Comparison of ENCODE assay signal across 16 cellular contexts in the genomic region with DNA sequence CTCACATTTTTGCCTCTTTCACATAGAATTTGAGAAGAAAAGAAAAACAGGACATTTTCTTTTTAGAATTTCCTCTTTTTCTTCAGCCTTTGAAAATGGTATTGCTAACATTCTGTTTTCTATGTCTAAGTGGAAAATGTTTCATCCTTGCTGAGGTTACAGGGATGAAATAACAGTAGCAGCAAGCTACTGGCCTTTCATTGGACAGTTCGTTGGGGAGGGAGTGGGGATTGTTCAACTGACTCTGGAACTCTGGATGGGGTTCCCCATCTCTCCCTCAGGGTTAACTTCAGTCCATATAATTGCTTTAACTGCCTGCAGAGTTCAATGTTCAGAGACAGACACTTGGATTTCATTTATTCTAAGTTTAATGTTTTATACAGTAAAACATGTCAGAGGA.
DNase-seq lines count a peak whose midpoint lies in the region; TF ChIP-seq lines count a peak whose summit lies in the region.
"Had no signal": no experiment of that assay in that cellular context is flagged by ENCODE, and none has a peak within 500 bp of the region (broad histone marks: within the 10 kb centered on the region; RNA-seq: fewer than 3 reads in every experiment).

No MANE protein-coding gene starts in this region.

- H3K4me3 Mint-ChIP-seq in brain (no peak overlapping the region), osteocyte (ENCODE audit: unreplicated experiment) (no peak overlapping the region)
- H3K4me3 Mint-ChIP-seq: B cell; CD4-positive, alpha-beta T cell; GM23338 had no signal

- peak; percentile 13 for DNase-seq in GM03348 (ENCODE audit: low spot score)
- peak; percentile 69 for DNase-seq in NCI-H69 (lab: John Stamatoyannopoulos, UW)
- DNase-seq in osteocyte (ENCODE audit: extremely low spot score, unreplicated experiment) = no peak
- no peak for DNase-seq in posterior vena cava (ENCODE audit: low spot score)
- no peak for DNase-seq in LoVo (ENCODE audit: low spot score)
- DNase-seq in foreskin fibroblast = no peak
- DNase-seq: ACHN; Calu3; CD4-positive, alpha-beta T cell; KBM-7; MG63; NCI-H2029; NCI-H2171 treated with DMSO at 0.1 percent for 48 hours had no signal

- intact Hi-C loops in posterior vena cava (cut with DNase I) = no loop called here

- H3K9me3 Mint-ChIP-seq in brain (peaks cover 0 to 9% (median 5%) of the 10 kb centered on the region in 5 experiments), osteocyte (ENCODE audit: unreplicated experiment) (peaks cover 9% of the 10 kb centered on the region)

- TF ChIP-seq CTCF in brain (conservative IDR thresholded peaks at IDR 0.05) (no peak), osteocyte (IDR thresholded peaks at IDR 0.05) (no peak), foreskin fibroblast (IDR thresholded peaks at IDR 0.05; ENCODE audit: low read depth, low read length) (no peak)

- H3K4me3 ChIP-seq in foreskin fibroblast (ENCODE audit: low read depth in 1 of 2, low read length in 2 of 2) = no peak overlapping the region
- H3K4me3 ChIP-seq: GM23338 had no signal

- H3K27me3 Mint-ChIP-seq in brain (no peaks in the 10 kb centered on the region), osteocyte (ENCODE audit: unreplicated experiment) (no peaks in the 10 kb centered on the region)
- H3K27me3 Mint-ChIP-seq: B cell; CD4-positive, alpha-beta T cell had no signal

- H3K27ac Mint-ChIP-seq in brain = peak overlapping the region in 3 of 5 experiments; percentile 14 to 59 (median 41)
- H3K27ac Mint-ChIP-seq in osteocyte (ENCODE audit: unreplicated experiment) = peak overlapping the region; percentile 79
- H3K27ac Mint-ChIP-seq: B cell; CD4-positive, alpha-beta T cell; GM23338 had no signal

- H3K36me3 Mint-ChIP-seq in brain (peaks cover 2% of the 10 kb centered on the region), osteocyte (ENCODE audit: unreplicated experiment) (no peaks in the 10 kb centered on the region)

- H3K4me1 Mint-ChIP-seq in brain (peaks cover 49% of the 10 kb centered on the region), osteocyte (ENCODE audit: unreplicated experiment) (peaks cover 40% of the 10 kb centered on the region)
- H3K4me1 Mint-ChIP-seq: B cell had no signal

Comparison
In these comparisons a context has a peak if more than half of its experiments do, and no peak if none do; other contexts are left out.
1. DNase-seq: peak in GM03348 (single experiment) and NCI-H69 (single experiment); none in osteocyte (single experiment), posterior vena cava (single experiment), LoVo (single experiment) and foreskin fibroblast (0 of 2).